In genomic region chr3:27253831-27254230, GRCh38 we compare ENCODE assay signal across 8 cellular contexts.
DNase-seq lines count a peak whose midpoint lies in the region; ATAC-seq and TF ChIP-seq lines count a peak whose summit lies in the region.

No MANE protein-coding gene starts in this region.

- TF ChIP-seq CTCF in Calu3 (IDR thresholded peaks at IDR 0.05; ENCODE audit: unreplicated experiment) (peak; percentile 56), neural crest cell (conservative IDR thresholded peaks at IDR 0.05) (peak; percentile 50)

- no peak overlapping the region for H3K4me3 Mint-ChIP-seq in Calu3 (ENCODE audit: low read depth, unreplicated experiment)
- H3K4me3 Mint-ChIP-seq in neural crest cell = no peak overlapping the region

- ATAC-seq in GM18861 (IDR thresholded peaks at IDR 0.05; ENCODE audit: unreplicated experiment) = peak; percentile 86
- peak; percentile 77 for ATAC-seq in HG03025 (IDR thresholded peaks at IDR 0.05; ENCODE audit: low FRiP score, unreplicated experiment)
- ATAC-seq in HG03135 (IDR thresholded peaks at IDR 0.05; ENCODE audit: unreplicated experiment) = no peak

- H3K9me3 Mint-ChIP-seq in Calu3 (ENCODE audit: low read depth, unreplicated experiment) (no peaks in the 10 kb centered on the region), neural crest cell (peaks cover 6% of the 10 kb centered on the region)

- CTCF ChIA-PET in Calu3 (lab: Charles Lee) = interaction anchor here (0.6 to 1.9 kb wide), 8 partner anchors 25 to 121 kb away, joined by 3 to 55 read pairs (median 4); no protein-coding TSS in a partner anchor

- H3K4me1 Mint-ChIP-seq in Calu3 (ENCODE audit: low read depth, unreplicated experiment) (peaks cover 10% of the 10 kb centered on the region), neural crest cell (peaks cover 13% of the 10 kb centered on the region)

- peak; percentile 73 for DNase-seq in Calu3
- DNase-seq in NOMO-1 treated with dmso at 0.1 percent for 144 hours (lab: John Stamatoyannopoulos, UW; ENCODE audit: unreplicated experiment) = peak; percentile 14
- peak; percentile 51 for DNase-seq in ecto neural progenitor cell (ENCODE audit: low spot score)
- peak; percentile 4 for DNase-seq in neural crest cell (ENCODE audit: low read depth, low spot score)
- DNase-seq in T1000 (lab: John Stamatoyannopoulos, UW) = no peak

- intact Hi-C loops in Calu3 (cut with micrococcal nuclease; ENCODE audit: unreplicated experiment) = loop anchor here (1.0 kb wide), 1 partner anchor 120 kb away; no protein-coding TSS in a partner anchor

- BruUV-seq in Calu3 (replicated peaks; lab: Mats Ljungman, UMichigan) = no TSS peak

- H3K27ac Mint-ChIP-seq in Calu3 (ENCODE audit: unreplicated experiment) (no peak overlapping the region), neural crest cell (ENCODE audit: unreplicated experiment) (no peak overlapping the region)

- H3K27me3 Mint-ChIP-seq in Calu3 (ENCODE audit: unreplicated experiment) = no peaks in the 10 kb centered on the region
- no peaks in the 10 kb centered on the region for H3K27me3 Mint-ChIP-seq in neural crest cell (ENCODE audit: low read depth)

- H3K36me3 Mint-ChIP-seq in Calu3 (ENCODE audit: insufficient read depth, unreplicated experiment) = no peaks in the 10 kb centered on the region
- H3K36me3 Mint-ChIP-seq in neural crest cell (ENCODE audit: low read depth) = no peaks in the 10 kb centered on the region
